ENCODE assay signal across 27 cellular contexts in genomic region chr10:124903119-124903518, GRCh38. TPM values are rescaled to one million over a fixed set of nuclear protein-coding genes. Genes with fewer than 3 reads are reported as not detected.
DNase-seq lines count a peak whose midpoint lies in the region; ATAC-seq and TF ChIP-seq lines count a peak whose summit lies in the region.
"Had no signal": no experiment of that assay in that cellular context is flagged by ENCODE, and none has a peak within 500 bp of the region (broad histone marks: within the 10 kb centered on the region; RNA-seq: fewer than 3 reads in every experiment).

No MANE protein-coding gene starts in this region.

- no peak overlapping the region for H3K4me3 Mint-ChIP-seq in WTC11
- H3K4me3 Mint-ChIP-seq: activated naive CD4-positive, alpha-beta T cell treated with anti-CD3 and anti-CD28 coated beads, Interleukin-2, amount 50 U/mL, for 24 hours; CD4-positive, alpha-beta T cell; nephron; T-helper 2 cell treated with Interferon-gamma antibody and Interleukin-4, amounts not matched to agents 5 μg/mL and 100 μg/mL, for 36 hours had no signal

- H3K27ac ChIP-seq in HEK293 (ENCODE audit: extremely low read depth, low read depth, low read length) (no peak overlapping the region), right lobe of liver (peak overlapping the region in 1 of 3 donors; percentile 63)
- H3K27ac ChIP-seq: prostate gland, thyroid gland had no signal

- H3K27me3 Mint-ChIP-seq in WTC11 (ENCODE audit: low read depth) = no peaks in the 10 kb centered on the region; the same call in 1 of the 2 replicates

- no peak for TF ChIP-seq CTCF in HEK293 (tag by site-specific recombination; IDR thresholded peaks at IDR 0.05)
- TF ChIP-seq CTCF in WTC11 (IDR thresholded peaks at IDR 0.05) = no peak
- TF ChIP-seq CTCF in right lobe of liver (IDR thresholded peaks at IDR 0.05) = no peak

- H3K9me3 ChIP-seq in HEK293 (ENCODE audit: control insufficient read depth, insufficient read depth, low read depth, low read length) (no peaks in the 10 kb centered on the region), right lobe of liver (no peaks in the 10 kb centered on the region)
- H3K9me3 ChIP-seq: prostate gland, thyroid gland had no signal

- H3K4me3 ChIP-seq in HEK293 (ENCODE audit: low read depth, low read length) (no peak overlapping the region), right lobe of liver (no peak overlapping the region)
- H3K4me3 ChIP-seq: prostate gland, thyroid gland had no signal

- no peaks in the 10 kb centered on the region for H3K27me3 ChIP-seq in right lobe of liver
- H3K27me3 ChIP-seq: thyroid gland had no signal

- H3K4me1 ChIP-seq in HEK293 (ENCODE audit: control insufficient read depth, insufficient read depth, low read length) = no peaks in the 10 kb centered on the region
- H3K4me1 ChIP-seq in right lobe of liver = peaks cover 0 to 25% (median 1%) of the 10 kb centered on the region in 4 donors
- H3K4me1 ChIP-seq: prostate gland, thyroid gland had no signal

- no peak overlapping the region for H3K27ac Mint-ChIP-seq in WTC11
- H3K27ac Mint-ChIP-seq: activated naive CD4-positive, alpha-beta T cell treated with anti-CD3 and anti-CD28 coated beads, Interleukin-2, amount 50 U/mL, for 24 hours; CD4-positive, alpha-beta T cell; nephron; T-helper 2 cell treated with Interferon-gamma antibody and Interleukin-4, amounts not matched to agents 5 μg/mL and 100 μg/mL, for 36 hours had no signal

- no peak for TF ChIP-seq POLR2A in right lobe of liver (IDR thresholded peaks at IDR 0.05)

- 0% methylated on average over 2 of the region's 2 CpGs for WGBS in right lobe of liver (ENCODE audit: insufficient coverage, low coverage, low lambda C conversion rate, missing lambda C conversion rate)

- intact Hi-C loops in right lobe of liver (cut with DNase I) = no loop called here

- H3K36me3 Mint-ChIP-seq in WTC11 = no peaks in the 10 kb centered on the region
- H3K36me3 Mint-ChIP-seq: activated naive CD4-positive, alpha-beta T cell treated with anti-CD3 and anti-CD28 coated beads, Interleukin-2, amount 50 U/mL, for 24 hours had no signal

- no peaks in the 10 kb centered on the region for H3K36me3 ChIP-seq in HEK293 (ENCODE audit: control insufficient read depth in 2 of 2, insufficient read depth in 1 of 2, low read length in 2 of 2)
- no peaks in the 10 kb centered on the region for H3K36me3 ChIP-seq in right lobe of liver
- H3K36me3 ChIP-seq: prostate gland, thyroid gland had no signal

- ATAC-seq in WTC11 = peak; percentile 29; the same call in 1 of the 2 replicates
- peak; percentile 95 to 98 (median 97) for ATAC-seq in right lobe of liver
- ATAC-seq: esophagus mucosa, SK-N-SH treated with all-trans-retinoic acid at 6 μM for 48 hours had no signal

- H3K4me1 Mint-ChIP-seq in WTC11 = no peaks in the 10 kb centered on the region
- H3K4me1 Mint-ChIP-seq: activated naive CD4-positive, alpha-beta T cell treated with anti-CD3 and anti-CD28 coated beads, Interleukin-2, amount 50 U/mL, for 24 hours; nephron had no signal

- CTCF ChIA-PET in HEK293 (lab: Yijun Ruan, JAX) = no interaction called here
- CTCF ChIA-PET in WTC11 (lab: Charles Lee) = no interaction called here

- DNase-seq in AML-193 (lab: John Stamatoyannopoulos, UW) = peak; percentile 54 to 55
- DNase-seq in WTC11 (ENCODE audit: low spot score) = no peak
- DNase-seq in right lobe of liver = peak; percentile 58 to 92 (median 87)
- DNase-seq in AG08396 (ENCODE audit: low spot score) = no peak
- DNase-seq in NCI-H524 treated with DMSO at 0.1 percent for 48 hours (lab: John Stamatoyannopoulos, UW) = no peak
- DNase-seq in NOMO-1 (lab: John Stamatoyannopoulos, UW; ENCODE audit: unreplicated experiment in 2 of 2) = no peak
- DNase-seq in NCI-H2081 (lab: John Stamatoyannopoulos, UW) = no peak
- DNase-seq: activated CD4-positive, CD25-positive, alpha-beta regulatory T cell; CD4-positive, alpha-beta T cell; DMS79 treated with DMSO at 0.1 percent for 48 hours; effector CD8-positive, alpha-beta T cell; HCEC 1CT; left cardiac atrium; midbrain; NCI-H2029; NCI-H446; RPMI8226; small intestine; stimulated activated naive CD4-positive, alpha-beta T cell; thyroid gland had no signal

- POLR2A ChIA-PET in HEK293 (lab: Yijun Ruan, JAX) = no interaction called here
- POLR2A ChIA-PET in WTC11 (lab: Charles Lee) = no interaction called here

- no peaks in the 10 kb centered on the region for H3K9me3 Mint-ChIP-seq in WTC11
- H3K9me3 Mint-ChIP-seq: activated naive CD4-positive, alpha-beta T cell treated with anti-CD3 and anti-CD28 coated beads, Interleukin-2, amount 50 U/mL, for 24 hours; CD4-positive, alpha-beta T cell; nephron; T-helper 2 cell treated with Interferon-gamma antibody and Interleukin-4, amounts not matched to agents 5 μg/mL and 100 μg/mL, for 36 hours had no signal

TF ChIP-seq in HEK293, 187 proteins besides CTCF, POLR2A, EP300 and RAD21:
- TF ChIP-seq ZIC2 (tag by site-specific recombination; IDR thresholded peaks at IDR 0.05) (peak; percentile 52), ZNF692 (tag by site-specific recombination; IDR thresholded peaks at IDR 0.05) (no peak)
TF ChIP-seq in HEK293: peak in this region for 1.

TF ChIP-seq in WTC11, 78 proteins besides CTCF, POLR2A, EP300 and RAD21 (continues in another document):
- TF ChIP-seq ZSCAN18 (CRISPR knock-in tag; IDR thresholded peaks at IDR 0.05) (no peak), AFF4 (CRISPR knock-in tag; IDR thresholded peaks at IDR 0.05; ENCODE audit: borderline replicate concordance) (no peak), GRHL2 (CRISPR knock-in tag; IDR thresholded peaks at IDR 0.05; ENCODE audit: insufficient replicate concordance, severe bottlenecking) (no peak), GTF2I (CRISPR knock-in tag; conservative IDR thresholded peaks at IDR 0.05) (no peak), ZNF317 (CRISPR knock-in tag; IDR thresholded peaks at IDR 0.05; ENCODE audit: borderline replicate concordance, low read depth) (no peak), E2F4 (CRISPR knock-in tag; IDR thresholded peaks at IDR 0.05; ENCODE audit: borderline replicate concordance, low read depth) (no peak), ZNF263 (CRISPR knock-in tag; IDR thresholded peaks at IDR 0.05; ENCODE audit: low read depth) (no peak), ELF4 (CRISPR knock-in tag; IDR thresholded peaks at IDR 0.05; ENCODE audit: low read depth) (no peak)

RNA-seq across cellular contexts. Expression of gene ZRANB1, which starts 38.8 kb away (rescaled TPM):
- 13.9 to 15.9 TPM (median 15.3 TPM) in 3 replicates for total RNA-seq in WTC11 (2021)
- 10 to 100 TPM in 4 of 6 experiments, 1 to 10 TPM in 2; 8.6 to 17.6 (median 11.6) TPM for total RNA-seq in right lobe of liver

Comparison
In these comparisons a context has a peak if more than half of its experiments do, and no peak if none do; other contexts are left out.
1. DNase-seq: peak in AML-193 (2 of 2) and right lobe of liver (3 of 3); none in WTC11 (single experiment), AG08396 (single experiment), NCI-H524 treated with DMSO at 0.1 percent for 48 hours (single experiment), NOMO-1 (0 of 2) and NCI-H2081 (0 of 2).